In genomic region chr1:171919891-171920887, GRCh38 we compare ENCODE assay signal across 17 cellular contexts.
"Had no signal": no experiment of that assay in that cellular context is flagged by ENCODE, and none has a peak within 500 bp of the region (broad histone marks: within the 10 kb centered on the region; RNA-seq: fewer than 3 reads in every experiment).

No MANE protein-coding gene starts in this region.

- H3K4me1 ChIP-seq: lower lobe of right lung, psoas muscle had no signal

- H3K27ac ChIP-seq: cardiac muscle cell, lower lobe of right lung, psoas muscle, WERI-Rb-1 had no signal

- H3K36me3 ChIP-seq: cardiac muscle cell, lower lobe of right lung, WERI-Rb-1 had no signal

- H3K9me3 ChIP-seq: lower lobe of right lung had no signal

- ATAC-seq: activated CD4-positive, alpha-beta T cell treated with anti-CD3 and anti-CD28 coated beads for 36 hours; activated naive CD4-positive, alpha-beta T cell treated with anti-CD3 and anti-CD28 coated beads, Interleukin-2, amount 50 U/mL, for 72 hours; esophagus mucosa; lower lobe of right lung; psoas muscle; sciatic nerve had no signal

- H3K27me3 ChIP-seq: cardiac muscle cell had no signal

- H3K4me3 ChIP-seq: cardiac muscle cell, lower lobe of right lung, psoas muscle had no signal

- DNase-seq: activated CD4-positive, alpha-beta memory T cell treated with anti-CD3 and anti-CD28 coated beads for 36 hours; activated CD4-positive, alpha-beta T cell treated with anti-CD3 and anti-CD28 coated beads for 36 hours; activated gamma-delta T cell; activated T-cell treated with anti-CD3 and anti-CD28 coated beads, Interleukin-2, amount 50 U/mL, for 48 hours; foreskin melanocyte; head of caudate nucleus; lower lobe of right lung; midbrain; psoas muscle; stimulated activated CD4-positive, alpha-beta T cell treated with anti-CD3 and anti-CD28 coated beads, Interleukin-1b, Interleukin-23, amount 100 ng/mL, for 48 hours; T-helper 1 cell; T1000; WERI-Rb-1 had no signal
